5 cellular contexts compared by ENCODE assay signal in the genomic region with DNA sequence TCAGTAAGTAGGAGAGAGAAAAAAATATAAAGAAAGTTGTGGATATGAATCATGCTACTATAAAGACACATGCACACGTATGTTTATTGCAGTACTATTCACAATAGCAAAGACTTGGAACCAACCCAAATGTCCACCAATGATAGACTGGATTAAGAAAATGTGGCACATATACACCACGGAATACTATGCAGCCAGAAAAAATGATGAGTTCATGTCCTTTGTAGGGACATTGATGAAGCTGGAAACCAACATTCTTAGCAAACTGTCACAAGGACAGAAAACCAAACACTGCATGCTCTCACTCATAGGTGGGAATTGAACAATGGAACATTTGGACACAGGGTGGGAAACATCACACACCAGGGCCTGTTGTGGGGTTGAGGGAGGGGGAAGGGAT.
DNase-seq lines count a peak whose midpoint lies in the region; ATAC-seq, FAIRE-seq and TF ChIP-seq lines count a peak whose summit lies in the region.
"Not testable (repeated sequence)": the region's sequence is repeated elsewhere in the genome, so short reads cannot be mapped to it uniquely, and the experiment has no call there.

No MANE protein-coding gene starts in this region.

- not testable (repeated sequence) for H3K9me3 Mint-ChIP-seq in activated T-cell treated with anti-CD3 and anti-CD28 coated beads, Interleukin-2, amount 50 U/mL, for 72 hours; central memory CD8-positive, alpha-beta T cell
- peaks cover 57% of the 10 kb centered on the region for H3K9me3 Mint-ChIP-seq in endodermal cell

- H3K9ac ChIP-seq in K562 (ENCODE audit: insufficient read depth in 1 of 2, low read depth in 2 of 2, low read length in 2 of 2); endodermal cell (ENCODE audit: extremely low read depth, low read length, poor library complexity, severe bottlenecking): not testable (repeated sequence)

- not testable (repeated sequence) for H3K9me1 ChIP-seq in K562 (ENCODE audit: control insufficient read depth, insufficient read depth, low read length)

- POLR2A ChIA-PET in HEK293 (lab: Yijun Ruan, JAX); K562 (lab: Yijun Ruan, JAX): not testable (repeated sequence)

- BruUV-seq in K562 (replicated peaks; lab: Mats Ljungman, UMichigan) = not testable (repeated sequence)

- TF ChIP-seq RAD21 in K562 (CRISPR knock-in tag; conservative IDR thresholded peaks at IDR 0.05 in 1 of 2, IDR thresholded peaks at IDR 0.05 in 1 of 2) = not testable (repeated sequence)

- DNase-seq in activated T-cell treated with anti-CD3 and anti-CD28 coated beads, Interleukin-2, amount 50 U/mL, for 72 hours; K562 (ENCODE audit: extremely low read depth in 1 of 4, low spot score in 3 of 4); central memory CD8-positive, alpha-beta T cell (ENCODE audit: low spot score in 2 of 2); endodermal cell: not testable (repeated sequence)

- peak overlapping the region; percentile 84 for H3K27ac Mint-ChIP-seq in activated T-cell treated with anti-CD3 and anti-CD28 coated beads, Interleukin-2, amount 50 U/mL, for 72 hours
- peak overlapping the region; percentile 65 for H3K27ac Mint-ChIP-seq in central memory CD8-positive, alpha-beta T cell (ENCODE audit: low read depth)
- not testable (repeated sequence) for H3K27ac Mint-ChIP-seq in endodermal cell

- H3K79me2 ChIP-seq in K562 (ENCODE audit: control insufficient read depth, insufficient read depth, low read length) = not testable (repeated sequence)

- WGBS in K562 (ENCODE audit: insufficient coverage, low coverage, missing lambda C conversion rate) = 6% methylated on average over 2 of the region's 2 CpGs
- WGBS in endodermal cell (ENCODE audit: insufficient coverage in 1 of 2, insufficient read length in 1 of 2), 2 experiments = 100% methylated on average over 2 of the region's 2 CpGs; no CpG with 5 or more reads in 1 of the 2 experiments

- TF ChIP-seq EP300 in K562 (IDR thresholded peaks at IDR 0.05; ENCODE audit: low read length) = not testable (repeated sequence)

- intact Hi-C loops in K562 (cut with micrococcal nuclease) = not testable (repeated sequence)

- H3K36me3 Mint-ChIP-seq in activated T-cell treated with anti-CD3 and anti-CD28 coated beads, Interleukin-2, amount 50 U/mL, for 72 hours (ENCODE audit: insufficient read depth in 2 of 2); central memory CD8-positive, alpha-beta T cell (ENCODE audit: insufficient read depth): not testable (repeated sequence)
- peaks cover 10% of the 10 kb centered on the region for H3K36me3 Mint-ChIP-seq in endodermal cell (ENCODE audit: low read depth)

- not testable (repeated sequence) for H3K36me3 ChIP-seq in HEK293 (ENCODE audit: control insufficient read depth in 2 of 2, insufficient read depth in 1 of 2, low read length in 2 of 2); K562 (ENCODE audit: control insufficient read depth, insufficient read depth, low read length); endodermal cell (ENCODE audit: control insufficient read depth, insufficient read depth, low read length)

- not testable (repeated sequence) for H3K4me1 ChIP-seq in HEK293 (ENCODE audit: control insufficient read depth, insufficient read depth, low read length); K562 (replicated peaks in 1 of 2; ENCODE audit: control insufficient read depth in 2 of 2, insufficient read depth in 2 of 2, low read length in 2 of 2); endodermal cell (ENCODE audit: control insufficient read depth, insufficient read depth, low read length)

- H3K4me2 ChIP-seq in K562 (ENCODE audit: insufficient read depth, low read length) = not testable (repeated sequence)

- in situ Hi-C loops in K562 (cut with MboI) = not testable (repeated sequence)

- CTCF ChIA-PET in HEK293 (lab: Yijun Ruan, JAX); K562 (lab: Yijun Ruan, JAX; ENCODE audit: low intra/inter-chr PET ratio): not testable (repeated sequence)

- not testable (repeated sequence) for H3K4me1 Mint-ChIP-seq in activated T-cell treated with anti-CD3 and anti-CD28 coated beads, Interleukin-2, amount 50 U/mL, for 72 hours (ENCODE audit: low read depth); central memory CD8-positive, alpha-beta T cell; endodermal cell

- not testable (repeated sequence) for ATAC-seq in activated T-cell treated with anti-CD3 and anti-CD28 coated beads, Interleukin-2, amount 50 U/mL, for 72 hours (replicated peaks in 1 of 2); K562; central memory CD8-positive, alpha-beta T cell (replicated peaks; ENCODE audit: extremely low read depth, poor library complexity, severe bottlenecking)

- not testable (repeated sequence) for TF ChIP-seq POLR2A in K562 (conservative IDR thresholded peaks at IDR 0.05)

- not testable (repeated sequence) for H3K27ac ChIP-seq in HEK293 (ENCODE audit: extremely low read depth, low read depth, low read length); K562 (ENCODE audit: extremely low read depth, low read depth, low read length); endodermal cell (ENCODE audit: low read depth, low read length)

- FAIRE-seq in K562 (lab: Jason Lieb, UNC) = not testable (repeated sequence)

- H3K4me3 ChIP-seq in HEK293 (ENCODE audit: low read depth, low read length); K562: not testable (repeated sequence)
- peak overlapping the region; percentile 65 for H3K4me3 ChIP-seq in endodermal cell (ENCODE audit: low read length)

- not testable (repeated sequence) for H3K4me3 Mint-ChIP-seq in activated T-cell treated with anti-CD3 and anti-CD28 coated beads, Interleukin-2, amount 50 U/mL, for 72 hours; central memory CD8-positive, alpha-beta T cell; endodermal cell

- H3K27me3 Mint-ChIP-seq in activated T-cell treated with anti-CD3 and anti-CD28 coated beads, Interleukin-2, amount 50 U/mL, for 72 hours (ENCODE audit: low read depth); central memory CD8-positive, alpha-beta T cell; endodermal cell (ENCODE audit: insufficient read depth): not testable (repeated sequence)

- not testable (repeated sequence) for H3K27me3 ChIP-seq in K562 (ENCODE audit: control insufficient read depth in 2 of 2, insufficient read depth in 2 of 2, low read length in 2 of 2); endodermal cell (ENCODE audit: control insufficient read depth, insufficient read depth, low read length, poor library complexity, severe bottlenecking)

- H2AFZ ChIP-seq in K562 (ENCODE audit: low read depth, low read length) = not testable (repeated sequence)

- H4K20me1 ChIP-seq in K562 (replicated peaks; ENCODE audit: control insufficient read depth, insufficient read depth, low read length) = not testable (repeated sequence)

- H3K9me3 ChIP-seq in HEK293 (ENCODE audit: control insufficient read depth, insufficient read depth, low read depth, low read length); K562 (replicated peaks; ENCODE audit: control insufficient read depth, insufficient read depth, low read depth, low read length): not testable (repeated sequence)
- peaks cover 58% of the 10 kb centered on the region for H3K9me3 ChIP-seq in endodermal cell (ENCODE audit: control insufficient read depth, low read length)

- TF ChIP-seq CTCF in HEK293 (tag by site-specific recombination; IDR thresholded peaks at IDR 0.05); K562 (IDR thresholded peaks at IDR 0.05 in 2 of 3, conservative IDR thresholded peaks at IDR 0.05 in 1 of 3; ENCODE audit: insufficient read depth in 2 of 3, low read depth in 1 of 3, low read length in 3 of 3); endodermal cell (conservative IDR thresholded peaks at IDR 0.05): not testable (repeated sequence)

TF ChIP-seq in HEK293, 187 proteins besides CTCF, POLR2A, EP300 and RAD21 (continues in another document):
- TF ChIP-seq ZNF214 (tag by site-specific recombination; IDR thresholded peaks at IDR 0.05; ENCODE audit: borderline replicate concordance) (0 out of 2 replicates have a peak, but pooled peaks have one; percentile 43), ZNF146 (tag by site-specific recombination; IDR thresholded peaks at IDR 0.05) (peak; percentile 86)

TF ChIP-seq in K562, 482 proteins besides CTCF, POLR2A, EP300 and RAD21:
- TF ChIP-seq ZNF146 (CRISPR knock-in tag; IDR thresholded peaks at IDR 0.05; ENCODE audit: unreplicated experiment) = peak; percentile 66
